11 cellular contexts compared by ENCODE assay signal in the genomic region with DNA sequence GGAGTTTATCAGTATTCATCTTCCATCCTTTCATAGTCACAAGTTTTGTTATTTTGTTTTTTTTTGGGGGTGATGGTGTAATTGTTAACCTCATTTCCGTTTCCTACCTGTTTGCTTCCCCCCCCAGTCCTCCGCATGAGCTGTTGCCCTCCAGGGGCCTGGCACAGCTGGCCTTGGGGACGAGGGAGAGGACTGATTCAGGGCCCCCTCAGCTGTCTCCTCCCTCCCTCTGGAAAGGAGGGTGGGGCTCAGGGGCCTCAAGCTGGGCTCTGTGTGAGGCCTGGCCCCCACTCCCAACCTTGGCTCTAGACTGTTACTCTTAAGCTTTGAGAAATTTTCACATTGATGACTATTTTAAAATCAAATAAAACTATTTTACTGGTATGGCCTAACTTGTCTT. TPM values are rescaled to one million over a fixed set of nuclear protein-coding genes. Genes with fewer than 3 reads are reported as not detected.
DNase-seq lines count a peak whose midpoint lies in the region; ATAC-seq and TF ChIP-seq lines count a peak whose summit lies in the region.
"Had no signal": no experiment of that assay in that cellular context is flagged by ENCODE, and none has a peak within 500 bp of the region (broad histone marks: within the 10 kb centered on the region; RNA-seq: fewer than 3 reads in every experiment).

No MANE protein-coding gene starts in this region.

- no peak overlapping the region for H3K4me3 ChIP-seq in DOHH2 (ENCODE audit: low read length)
- no peak overlapping the region for H3K4me3 ChIP-seq in naive thymus-derived CD4-positive, alpha-beta T cell (ENCODE audit: low read length)
- H3K4me3 ChIP-seq: esophagus muscularis mucosa, stomach, upper lobe of right lung had no signal

- H3K9me3 ChIP-seq in DOHH2 (ENCODE audit: control insufficient read depth, insufficient read depth, low read length), result no peaks in the 10 kb centered on the region
- H3K9me3 ChIP-seq in naive thymus-derived CD4-positive, alpha-beta T cell (ENCODE audit: control insufficient read depth in 2 of 3, low read length in 3 of 3), result no peaks in the 10 kb centered on the region
- H3K9me3 ChIP-seq: esophagus muscularis mucosa, stomach, upper lobe of right lung had no signal

- peaks cover 7% of the 10 kb centered on the region; the same call in 1 of the 2 replicates for H3F3A ChIP-seq in DOHH2 (ENCODE audit: control insufficient read depth, insufficient read depth)

- H3K36me3 ChIP-seq in DOHH2 (ENCODE audit: control insufficient read depth, low read length), result peaks cover 43% of the 10 kb centered on the region
- peaks cover 0 to 44% (median 6%) of the 10 kb centered on the region in 3 experiments for H3K36me3 ChIP-seq in naive thymus-derived CD4-positive, alpha-beta T cell (ENCODE audit: control insufficient read depth in 2 of 3, insufficient read depth in 3 of 3, low read length in 3 of 3)

- 0 out of 2 replicates have a peak overlapping the region, but pooled peaks have one; percentile 25 for H3K4me2 ChIP-seq in DOHH2 (ENCODE audit: low read length)
- H3K4me2 ChIP-seq: KMS-11 had no signal

- peaks cover 14% of the 10 kb centered on the region for H3K27me3 ChIP-seq in DOHH2 (ENCODE audit: control insufficient read depth, low read length)
- peaks cover 0 to 9% of the 10 kb centered on the region in 2 donors for H3K27me3 ChIP-seq in naive thymus-derived CD4-positive, alpha-beta T cell (ENCODE audit: control insufficient read depth in 2 of 2, insufficient read depth in 2 of 2, low read length in 2 of 2)
- H3K27me3 ChIP-seq: upper lobe of right lung had no signal

- no peak for ATAC-seq in naive thymus-derived CD4-positive, alpha-beta T cell

- intact Hi-C loops in naive thymus-derived CD4-positive, alpha-beta T cell (cut with micrococcal nuclease), result loop anchor here (1.0 to 5.0 kb wide), 10 partner anchors 11 to 605 kb away; a partner anchor contains a TSS

- H3K4me1 ChIP-seq in DOHH2 (ENCODE audit: control insufficient read depth, low read length), result peaks cover 33% of the 10 kb centered on the region
- H3K4me1 ChIP-seq in naive thymus-derived CD4-positive, alpha-beta T cell (ENCODE audit: control insufficient read depth in 2 of 2, insufficient read depth in 2 of 2, low read length in 2 of 2), result peaks cover 0 to 4% of the 10 kb centered on the region in 2 donors

- H3K27ac ChIP-seq in DOHH2 (ENCODE audit: low read depth, low read length), result 0 out of 2 replicates have a peak overlapping the region, but pooled peaks have one; percentile 6
- H3K27ac ChIP-seq in naive thymus-derived CD4-positive, alpha-beta T cell (ENCODE audit: low read depth, low read length), result no peak overlapping the region
- H3K27ac ChIP-seq: KMS-11, stomach, upper lobe of right lung had no signal

- peaks cover 19% of the 10 kb centered on the region for H3K27me3 Mint-ChIP-seq in T-helper 2 cell treated with Interferon-gamma antibody and Interleukin-4, amounts not matched to agents 5 μg/mL and 100 μg/mL, for 36 hours (ENCODE audit: low read depth)
- H3K27me3 Mint-ChIP-seq in naive thymus-derived CD4-positive, alpha-beta T cell, result peaks cover 15 to 22% (median 19%) of the 10 kb centered on the region in 5 donors

- CTCF ChIA-PET in naive thymus-derived CD4-positive, alpha-beta T cell (lab: Charles Lee), result interaction anchor here (0.5 to 4.6 kb wide), 18 partner anchors 8 to 851 kb away, joined by 3 to 35 read pairs (median 4); a partner anchor contains a TSS

- no peaks in the 10 kb centered on the region for H3K9me2 ChIP-seq in DOHH2 (replicated peaks; ENCODE audit: control insufficient read depth, low read length)

- H4K20me1 ChIP-seq in DOHH2 (ENCODE audit: control insufficient read depth, insufficient read depth, low read depth, low read length), result no peaks in the 10 kb centered on the region

- peak overlapping the region; percentile 14 for H3K27ac Mint-ChIP-seq in T-helper 2 cell treated with Interferon-gamma antibody and Interleukin-4, amounts not matched to agents 5 μg/mL and 100 μg/mL, for 36 hours
- H3K27ac Mint-ChIP-seq in naive thymus-derived CD4-positive, alpha-beta T cell, result peak overlapping the region in 5 of 9 donors; percentile 24 to 69 (median 58)
- H3K27ac Mint-ChIP-seq: nephron, WTC11 had no signal

- TF ChIP-seq CTCF in DOHH2 (IDR thresholded peaks at IDR 0.05; ENCODE audit: low read depth, low read length, poor library complexity, severe bottlenecking), result no peak

- no peaks in the 10 kb centered on the region for H3K9me3 Mint-ChIP-seq in T-helper 2 cell treated with Interferon-gamma antibody and Interleukin-4, amounts not matched to agents 5 μg/mL and 100 μg/mL, for 36 hours
- H3K9me3 Mint-ChIP-seq in naive thymus-derived CD4-positive, alpha-beta T cell, result peaks cover 0 to 1% (median 0%) of the 10 kb centered on the region in 11 donors
- H3K9me3 Mint-ChIP-seq: nephron, WTC11 had no signal

- peaks cover 10% of the 10 kb centered on the region for H3K4me1 Mint-ChIP-seq in T-helper 2 cell treated with Interferon-gamma antibody and Interleukin-4, amounts not matched to agents 5 μg/mL and 100 μg/mL, for 36 hours (ENCODE audit: low read depth)
- peaks cover 6 to 27% (median 15%) of the 10 kb centered on the region in 7 donors for H3K4me1 Mint-ChIP-seq in naive thymus-derived CD4-positive, alpha-beta T cell

- no peak for DNase-seq in T-helper 2 cell treated with Interferon-gamma antibody and Interleukin-4, amounts not matched to agents 5 μg/mL and 100 μg/mL, for 36 hours (ENCODE audit: low spot score)
- no peak for DNase-seq in naive thymus-derived CD4-positive, alpha-beta T cell
- DNase-seq in cerebellar nuclear complex (lab: John Stamatoyannopoulos, UW) (no peak), HuH-7 (ENCODE audit: low spot score) (no peak)

- POLR2A ChIA-PET in naive thymus-derived CD4-positive, alpha-beta T cell (lab: Charles Lee), result interaction anchor here (0.5 to 3.1 kb wide), 6 partner anchors 11 to 954 kb away, joined by 3 to 23 read pairs (median 3); a partner anchor contains a TSS

- H3K79me2 ChIP-seq in DOHH2 (ENCODE audit: control insufficient read depth, low read length), result no peaks in the 10 kb centered on the region

- no peak overlapping the region for H3K4me3 Mint-ChIP-seq in T-helper 2 cell treated with Interferon-gamma antibody and Interleukin-4, amounts not matched to agents 5 μg/mL and 100 μg/mL, for 36 hours
- no peak overlapping the region for H3K4me3 Mint-ChIP-seq in naive thymus-derived CD4-positive, alpha-beta T cell
- H3K4me3 Mint-ChIP-seq: WTC11 had no signal

- peaks cover 22% of the 10 kb centered on the region for H3K36me3 Mint-ChIP-seq in T-helper 2 cell treated with Interferon-gamma antibody and Interleukin-4, amounts not matched to agents 5 μg/mL and 100 μg/mL, for 36 hours (ENCODE audit: low read depth)
- peaks cover 7 to 34% (median 19%) of the 10 kb centered on the region in 5 donors for H3K36me3 Mint-ChIP-seq in naive thymus-derived CD4-positive, alpha-beta T cell

RNA-seq across cellular contexts. Expression of a gene that starts 4.0 kb away (rescaled TPM):
- under 1 TPM; 0.22 to 0.84 (median 0.46) TPM for total RNA-seq in naive thymus-derived CD4-positive, alpha-beta T cell
- polyA plus RNA-seq in naive thymus-derived CD4-positive, alpha-beta T cell, result not detected

RNA-seq across cellular contexts. Expression of a gene that starts 10.6 kb away (rescaled TPM):
- total RNA-seq in naive thymus-derived CD4-positive, alpha-beta T cell, result 10 to 100 TPM; 54.4 to 75.9 (median 67.3) TPM
- 10 to 100 TPM; 68.3 to 74.5 TPM for polyA plus RNA-seq in naive thymus-derived CD4-positive, alpha-beta T cell

RNA-seq across cellular contexts. Expression of a gene that starts 10.7 kb away (rescaled TPM):
- 10 to 100 TPM; 36.3 to 61.1 (median 40.9) TPM for total RNA-seq in naive thymus-derived CD4-positive, alpha-beta T cell
- polyA plus RNA-seq in naive thymus-derived CD4-positive, alpha-beta T cell, result 10 to 100 TPM; 13.1 to 29.2 TPM

RNA-seq across cellular contexts. Expression of a gene that starts 28.8 kb away (rescaled TPM):
- 10 to 100 TPM; 29.2 to 55.2 (median 33.5) TPM for total RNA-seq in naive thymus-derived CD4-positive, alpha-beta T cell
- 10 to 100 TPM in 1 of 2 donors, 1 to 10 TPM in 1; 8.2 to 10.9 TPM for polyA plus RNA-seq in naive thymus-derived CD4-positive, alpha-beta T cell

RNA-seq across cellular contexts. Expression of a gene that starts 50.8 kb away (rescaled TPM):
- 1 to 10 TPM in 1 of 5 experiments, under 1 TPM in 4; 0.30 to 1.6 (median 0.53) TPM for total RNA-seq in naive thymus-derived CD4-positive, alpha-beta T cell
- 1 to 10 TPM in 1 of 2 donors, under 1 TPM in 1; 0.74 to 1.0 TPM for polyA plus RNA-seq in naive thymus-derived CD4-positive, alpha-beta T cell
